ENCODE assay signal across 17 cellular contexts in the genomic region with DNA sequence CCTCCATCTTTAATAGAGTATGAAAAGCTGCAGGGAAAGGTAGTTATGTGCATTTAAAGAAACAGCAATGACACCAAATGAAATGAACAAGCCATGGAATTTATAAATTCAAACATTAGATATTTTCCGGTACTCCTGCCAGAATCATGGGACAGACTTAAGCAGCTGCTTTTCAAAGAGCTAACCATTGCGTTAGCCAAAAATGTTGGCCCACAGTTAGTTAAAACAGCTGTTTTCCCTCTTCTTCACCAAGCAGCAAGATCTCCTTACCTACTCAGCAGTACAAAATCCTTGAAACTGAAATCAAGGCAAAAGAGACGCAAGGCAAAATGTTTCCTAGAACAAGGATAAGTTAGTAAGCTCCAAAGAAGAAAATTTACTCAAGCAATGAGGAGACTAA.
DNase-seq lines count a peak whose midpoint lies in the region; ATAC-seq and TF ChIP-seq lines count a peak whose summit lies in the region.
"Had no signal": no experiment of that assay in that cellular context is flagged by ENCODE, and none has a peak within 500 bp of the region (broad histone marks: within the 10 kb centered on the region; RNA-seq: fewer than 3 reads in every experiment).

No MANE protein-coding gene starts in this region.

- H3K4me1 Mint-ChIP-seq in memory B cell: peaks cover 2% of the 10 kb centered on the region
- H3K4me1 Mint-ChIP-seq: CD8-positive, alpha-beta memory T cell had no signal

- no peaks in the 10 kb centered on the region for H3K9me3 Mint-ChIP-seq in memory B cell

- ATAC-seq in Right ventricle myocardium inferior (peak; percentile 80), memory B cell (ENCODE audit: low read depth) (no peak), GM18502 (IDR thresholded peaks at IDR 0.05; ENCODE audit: poor library complexity, unreplicated experiment) (no peak), GM19023 (IDR thresholded peaks at IDR 0.05; ENCODE audit: unreplicated experiment) (no peak)

- no peak overlapping the region for H3K4me3 ChIP-seq in fibroblast of villous mesenchyme (ENCODE audit: low read depth, low read length)
- H3K4me3 ChIP-seq: BLaER1 had no signal

- intact Hi-C loops in Right ventricle myocardium inferior (cut with DNase I) (no loop called here), cardiac septum (cut with DNase I) (no loop called here)

- H3K27me3 Mint-ChIP-seq in memory B cell: no peaks in the 10 kb centered on the region

- peak overlapping the region; percentile 68 for H3K27ac Mint-ChIP-seq in memory B cell

- no peak overlapping the region for H3K4me3 Mint-ChIP-seq in memory B cell
- H3K4me3 Mint-ChIP-seq: CD8-positive, alpha-beta memory T cell had no signal

- TF ChIP-seq CTCF in fibroblast of villous mesenchyme (IDR thresholded peaks at IDR 0.05; ENCODE audit: insufficient read depth, low read depth, low read length): no peak

- H3K36me3 Mint-ChIP-seq in memory B cell: peaks cover 27% of the 10 kb centered on the region

- no peak for DNase-seq in Right ventricle myocardium inferior (ENCODE audit: missing footprints)
- DNase-seq in cardiac septum (ENCODE audit: low spot score): no peak
- peak; percentile 39 for DNase-seq in fibroblast of villous mesenchyme (ENCODE audit: low read depth)
- no peak for DNase-seq in memory B cell (ENCODE audit: low spot score in 2 of 2)
- DNase-seq in activated gamma-delta T cell (lab: John Stamatoyannopoulos, UW): no peak
- DNase-seq in NOMO-1 treated with DMSO at 0.1 percent for 48 hours (lab: John Stamatoyannopoulos, UW; ENCODE audit: unreplicated experiment): no peak
- DNase-seq: 8988T; CD8-positive, alpha-beta memory T cell; DMS79; NCI-H1048; NCI-H146; NCI-H2081; NCI-H510A treated with DMSO at 0.1 percent for 48 hours; NCI-H82 had no signal
